Comparison of ENCODE assay signal across 1 cellular context in genomic region chr11:79375818-79376550, GRCh38.
TF ChIP-seq lines count a peak whose summit lies in the region.

No MANE protein-coding gene starts in this region.

TF ChIP-seq in H1, 55 proteins besides CTCF, POLR2A, EP300 and RAD21:
- peak; percentile 47 for TF ChIP-seq CHD7 (IDR thresholded peaks at IDR 0.05; ENCODE audit: insufficient replicate concordance, low read length)
- 0 out of 2 replicates have a peak, but pooled peaks have one; percentile 37 for TF ChIP-seq SP1 (IDR thresholded peaks at IDR 0.05; ENCODE audit: low read depth, low read length)
- TF ChIP-seq CEBPB (IDR thresholded peaks at IDR 0.05; ENCODE audit: low read depth, low read length), result peak; percentile 59; the same call in 1 of the 2 replicates
- TF ChIP-seq KDM1A (IDR thresholded peaks at IDR 0.05; ENCODE audit: borderline replicate concordance, low read length), result no peak
TF ChIP-seq in H1: peak in this region for 3.
